Comparison of ENCODE assay signal across 24 cellular contexts in genomic region chr14:99735189-99736135, GRCh38. TPM values are rescaled to one million over a fixed set of nuclear protein-coding genes. Genes with fewer than 3 reads are reported as not detected.
A peak's percentile ranks its signal among the peaks of the same experiment; 100 is the strongest.
DNase-seq lines count a peak whose midpoint lies in the region; ATAC-seq, FAIRE-seq and TF ChIP-seq lines count a peak whose summit lies in the region.
"Had no signal": no experiment of that assay in that cellular context is flagged by ENCODE, and none has a peak within 500 bp of the region (broad histone marks: within the 10 kb centered on the region; RNA-seq: fewer than 3 reads in every experiment).

No MANE protein-coding gene starts in this region.

- TF ChIP-seq RAD21 in A549 (conservative IDR thresholded peaks at IDR 0.05 in 1 of 2, IDR thresholded peaks at IDR 0.05 in 1 of 2): no peak

- no peak for ATAC-seq in A549
- no peak for ATAC-seq in RWPE2 (ENCODE audit: low read depth)
- no peak for ATAC-seq in heart right ventricle
- no peak for ATAC-seq in GM21423 (IDR thresholded peaks at IDR 0.05; ENCODE audit: unreplicated experiment)
- ATAC-seq: left colon had no signal

- 84% methylated on average over 13 of the region's 13 CpGs for WGBS in A549 (ENCODE audit: missing lambda C conversion rate)
- WGBS in heart right ventricle, 2 donors: 84 to 88% methylated on average over 13 of the region's 13 CpGs
- no CpG with 5 or more reads among the region's 13 CpGs for WGBS in trophoblast cell (ENCODE audit: extremely low coverage, insufficient coverage, insufficient read length)

- no peak overlapping the region for H3K23ac ChIP-seq in trophoblast cell (ENCODE audit: low read length)

- H2BK12ac ChIP-seq in trophoblast cell (ENCODE audit: low read length): no peak overlapping the region

- CTCF ChIA-PET in A549 (lab: Yijun Ruan, JAX): interaction anchor here (1.3 to 19.6 kb wide), 5 partner anchors 18 to 164 kb away, joined by 3 to 263 read pairs (median 5); no protein-coding TSS in a partner anchor

- TF ChIP-seq POLR2A in A549 (IDR thresholded peaks at IDR 0.05; ENCODE audit: low read length): no peak

- no peak overlapping the region for H3K18ac ChIP-seq in trophoblast cell (ENCODE audit: low read length)

- no peak for FAIRE-seq in A549 (lab: Jason Lieb, UNC)
- FAIRE-seq: bronchial epithelial cell, GM12892, RCC 7860 had no signal

- no peak overlapping the region for H2BK5ac ChIP-seq in trophoblast cell (ENCODE audit: low read depth, low read length, poor library complexity)

- no peak overlapping the region for H2BK120ac ChIP-seq in trophoblast cell (ENCODE audit: insufficient read depth, low read length, poor library complexity)

- no peaks in the 10 kb centered on the region for H3K79me1 ChIP-seq in trophoblast cell (ENCODE audit: low read length)

- H3K4me2 ChIP-seq in A549: no peak overlapping the region
- no peak overlapping the region for H3K4me2 ChIP-seq in trophoblast cell (ENCODE audit: low read length)
- H3K4me2 ChIP-seq: SK-N-SH had no signal

- H4K8ac ChIP-seq in trophoblast cell (ENCODE audit: low read depth, low read length): no peak overlapping the region

- H3K9me3 ChIP-seq in A549: no peaks in the 10 kb centered on the region
- H3K9me3 ChIP-seq in RWPE2 (ENCODE audit: severe bottlenecking): no peaks in the 10 kb centered on the region
- H3K9me3 ChIP-seq in heart right ventricle: no peaks in the 10 kb centered on the region
- peaks cover 3% of the 10 kb centered on the region for H3K9me3 ChIP-seq in trophoblast cell (ENCODE audit: insufficient read depth, low read depth, low read length)
- H3K9me3 ChIP-seq: SK-N-SH, stomach had no signal

- H3K4me3 ChIP-seq in A549 (no peak overlapping the region), RWPE2 (ENCODE audit: severe bottlenecking) (no peak overlapping the region), heart right ventricle (no peak overlapping the region), trophoblast cell (ENCODE audit: low read depth, low read length) (no peak overlapping the region)
- H3K4me3 ChIP-seq: skin epidermis, stomach had no signal

- no peak for TF ChIP-seq EP300 in A549 (IDR thresholded peaks at IDR 0.05)

- TF ChIP-seq CTCF in A549 (IDR thresholded peaks at IDR 0.05) (no peak), RWPE2 (IDR thresholded peaks at IDR 0.05; ENCODE audit: poor library complexity, severe bottlenecking) (no peak), heart right ventricle (IDR thresholded peaks at IDR 0.05) (no peak)

- POLR2A ChIA-PET in A549 (lab: Yijun Ruan, JAX): interaction anchor here (0.6 kb wide), 1 partner anchor 290 kb away, joined by 5 read pairs; no protein-coding TSS in a partner anchor

- H3K36me3 ChIP-seq in RWPE2 (ENCODE audit: low read depth) (no peaks in the 10 kb centered on the region), heart right ventricle (no peaks in the 10 kb centered on the region), trophoblast cell (ENCODE audit: control insufficient read depth in 1 of 2, insufficient read depth in 2 of 2, low read length in 2 of 2) (no peaks in the 10 kb centered on the region)
- H3K36me3 ChIP-seq: stomach had no signal

- H3K14ac ChIP-seq in trophoblast cell (ENCODE audit: low read length): no peak overlapping the region

- no peak overlapping the region for H2AFZ ChIP-seq in trophoblast cell (ENCODE audit: insufficient read depth, low read length, poor library complexity)

- H3K9ac ChIP-seq in trophoblast cell (ENCODE audit: low read length): no peak overlapping the region
- H3K9ac ChIP-seq: SK-N-SH had no signal

- no peak overlapping the region for H4K12ac ChIP-seq in trophoblast cell (ENCODE audit: low read depth, low read length)

- H3K4me1 ChIP-seq in A549 (peaks cover 21% of the 10 kb centered on the region), RWPE2 (ENCODE audit: insufficient read depth, poor library complexity, severe bottlenecking) (no peaks in the 10 kb centered on the region), heart right ventricle (peaks cover 14 to 98% (median 74%) of the 10 kb centered on the region in 9 donors), trophoblast cell (ENCODE audit: control insufficient read depth in 1 of 2, insufficient read depth in 2 of 2, low read length in 2 of 2) (peaks cover 4 to 9% of the 10 kb centered on the region in 2 experiments)

- H4K91ac ChIP-seq in trophoblast cell (ENCODE audit: low read depth, low read length): no peak overlapping the region

- DNase-seq in A549 (ENCODE audit: low read depth in 1 of 2, low spot score in 1 of 2): no peak
- DNase-seq in RWPE2 (ENCODE audit: low spot score): peak; percentile 45
- peak in 1 of 2 donors; percentile 1 for DNase-seq in heart right ventricle
- peak in 6 of 10 donors; percentile 3 to 70 (median 42) for DNase-seq in posterior cingulate gyrus
- no peak for DNase-seq in anterior cingulate cortex (lab: John Stamatoyannopoulos, UW)
- no peak for DNase-seq in iPS-NIHi11 (ENCODE audit: low spot score)
- DNase-seq in trophoblast cell: no peak
- DNase-seq: CD4-positive, alpha-beta T cell; foreskin fibroblast; MM.1S; NCI-H1930; NCI-H226; nucleus accumbens; SK-N-SH; stimulated activated CD4-positive, alpha-beta T cell treated with anti-CD3 and anti-CD28 coated beads, Interleukin-4, amount 100 ng/mL, for 24 hours; T-helper 9 cell had no signal

- no peaks in the 10 kb centered on the region for H3K27me3 ChIP-seq in RWPE2 (ENCODE audit: insufficient read depth, poor library complexity, severe bottlenecking)
- peaks cover 0 to 24% (median 0%) of the 10 kb centered on the region in 7 donors for H3K27me3 ChIP-seq in heart right ventricle
- no peaks in the 10 kb centered on the region for H3K27me3 ChIP-seq in trophoblast cell (ENCODE audit: insufficient read depth, low read length)

- intact Hi-C loops in heart right ventricle (cut with DNase I) (loop anchor here in 4 of 10 donors (2.0 to 10.0 kb wide), 3 partner anchors 57 to 59 kb away; partner anchors contain the start of gene EML1 (in 4 of the 4)), posterior cingulate gyrus (cut with DNase I) (loop anchor here (5.0 kb wide), 1 partner anchor 57 kb away; the partner anchor contains the start of gene EML1)

- H3K79me2 ChIP-seq in trophoblast cell (ENCODE audit: control insufficient read depth, insufficient read depth, low read length, poor library complexity): no peaks in the 10 kb centered on the region

- H3K27ac ChIP-seq in A549: no peak overlapping the region
- no peak overlapping the region for H3K27ac ChIP-seq in RWPE2 (ENCODE audit: poor library complexity, severe bottlenecking)
- peak overlapping the region in 8 of 10 donors; percentile 18 to 93 (median 76) for H3K27ac ChIP-seq in heart right ventricle
- H3K27ac ChIP-seq in trophoblast cell (ENCODE audit: low read depth, low read length): no peak overlapping the region
- H3K27ac ChIP-seq: epithelial cell of prostate, skin epidermis had no signal

- no peak overlapping the region for H3K4ac ChIP-seq in trophoblast cell (ENCODE audit: low read depth, low read length)

- no peak overlapping the region for H2AK5ac ChIP-seq in trophoblast cell (ENCODE audit: low read length)

TF ChIP-seq in A549, 52 proteins besides CTCF, POLR2A, EP300 and RAD21:
- TF ChIP-seq ELK1 (IDR thresholded peaks at IDR 0.05; ENCODE audit: low read depth, low read length) (no peak), ZFP36 (IDR thresholded peaks at IDR 0.05; ENCODE audit: borderline replicate concordance, partially characterized antibody) (peak; percentile 72)
TF ChIP-seq in A549: peak in this region for 1.

RNA-seq across cellular contexts. Expression of gene CYP46A1, which starts 51.4 kb away (rescaled TPM):
- polyA plus RNA-seq in A549 (2011; rRNA removed): 0.06 and 0.09 TPM in 2 replicates
- polyA plus RNA-seq in A549 (2012; cell fraction: cytosol; rRNA removed): 0.07 and 0.08 TPM in 2 replicates
- polyA plus RNA-seq in A549 (2012; cell fraction: nucleus; rRNA removed): 0.22 and 0.65 TPM in 2 replicates
- 0.12 to 0.13 TPM (median 0.13 TPM) in 3 replicates for polyA plus RNA-seq in A549 (2017; fragmentation: RNase III; extraction: RNeasy Plus Mini Kit Qiagen cat#74134 plus additional on column Dnase treatment)
- polyA minus RNA-seq in A549 (2011; rRNA and poly(A)+ RNA removed): 0.15 and 0.41 TPM in 2 replicates
- total RNA-seq in heart right ventricle: 1 to 10 TPM; 2.0 to 6.1 (median 3.9) TPM
- 1 to 10 TPM; 1.5 to 2.3 TPM for polyA plus RNA-seq in heart right ventricle
- polyA plus RNA-seq in trophoblast cell (2013): 0.35 and 0.41 TPM in 2 replicates
- total RNA-seq: bronchial epithelial cell had no signal

RNA-seq across cellular contexts. Expression of gene EML1, which starts 57.8 kb away (rescaled TPM):
- polyA plus RNA-seq in A549 (2011; rRNA removed): 30.8 and 37.7 TPM in 2 replicates
- 21.3 and 27.9 TPM in 2 replicates for polyA plus RNA-seq in A549 (2012; cell fraction: cytosol; rRNA removed)
- polyA plus RNA-seq in A549 (2012; cell fraction: nucleus; rRNA removed): 21.1 and 28.4 TPM in 2 replicates
- 29.2 to 30.6 TPM (median 29.7 TPM) in 3 replicates for polyA plus RNA-seq in A549 (2017; fragmentation: RNase III; extraction: RNeasy Plus Mini Kit Qiagen cat#74134 plus additional on column Dnase treatment)
- 94.4 and 118 TPM in 2 replicates for polyA minus RNA-seq in A549 (2011; rRNA and poly(A)+ RNA removed)
- 10 to 100 TPM; 28.6 to 49.2 (median 36.3) TPM for total RNA-seq in heart right ventricle
- 10 to 100 TPM in 1 of 2 donors, 1 to 10 TPM in 1; 9.1 to 11.0 TPM for polyA plus RNA-seq in heart right ventricle
- 5.5 and 6.1 TPM in 2 replicates for polyA plus RNA-seq in trophoblast cell (2013)

Comparison
In these comparisons a context has a peak if more than half of its experiments do, and no peak if none do; other contexts are left out.
1. DNase-seq: peak in RWPE2 (single experiment) and posterior cingulate gyrus (6 of 10); none in A549 (0 of 2), anterior cingulate cortex (0 of 58), iPS-NIHi11 (single experiment) and trophoblast cell (0 of 2).
2. H3K27ac ChIP-seq: peak in heart right ventricle (8 of 10); none in A549 (0 of 2), RWPE2 (single experiment) and trophoblast cell (single experiment).